In genomic region chr4:168942985-168943384, GRCh38 we compare ENCODE assay signal across 9 cellular contexts.
DNase-seq lines count a peak whose midpoint lies in the region; ATAC-seq and TF ChIP-seq lines count a peak whose summit lies in the region.
"Had no signal": no experiment of that assay in that cellular context is flagged by ENCODE, and none has a peak within 500 bp of the region (broad histone marks: within the 10 kb centered on the region; RNA-seq: fewer than 3 reads in every experiment).

No MANE protein-coding gene starts in this region.

- H3K9me3 Mint-ChIP-seq in HFFc6: peaks cover 6% of the 10 kb centered on the region
- peaks cover 61% of the 10 kb centered on the region for H3K9me3 Mint-ChIP-seq in mesothelial cell of epicardium

- ATAC-seq in GM21528 (IDR thresholded peaks at IDR 0.05; ENCODE audit: low FRiP score, unreplicated experiment): no peak

- H3K79me2 ChIP-seq in DOHH2 (ENCODE audit: control insufficient read depth, low read length): no peaks in the 10 kb centered on the region

- H4K20me1 ChIP-seq in DOHH2 (ENCODE audit: control insufficient read depth, insufficient read depth, low read depth, low read length): no peaks in the 10 kb centered on the region

- H3K4me3 ChIP-seq in DOHH2 (ENCODE audit: low read length) (no peak overlapping the region), astrocyte of the spinal cord (ENCODE audit: low read depth, low read length) (no peak overlapping the region)

- in situ Hi-C loops in astrocyte of the spinal cord (cut with HindIII; ENCODE audit: low sequenced_read_pairs): no loop called here

- H3K4me3 Mint-ChIP-seq in HFFc6: no peak overlapping the region
- no peak overlapping the region for H3K4me3 Mint-ChIP-seq in mesothelial cell of epicardium

- H3K27ac ChIP-seq in DOHH2 (ENCODE audit: low read depth, low read length): no peak overlapping the region

- H3K4me1 ChIP-seq in DOHH2 (ENCODE audit: control insufficient read depth, low read length): no peaks in the 10 kb centered on the region

- TF ChIP-seq CTCF in DOHH2 (IDR thresholded peaks at IDR 0.05; ENCODE audit: low read depth, low read length, poor library complexity, severe bottlenecking) (peak; percentile 73), HFFc6 (IDR thresholded peaks at IDR 0.05) (peak; percentile 80), astrocyte of the spinal cord (IDR thresholded peaks at IDR 0.05; ENCODE audit: low read depth, low read length) (peak; percentile 59), mesothelial cell of epicardium (IDR thresholded peaks at IDR 0.05; ENCODE audit: unreplicated experiment) (peak; percentile 59)

- H3F3A ChIP-seq in DOHH2 (ENCODE audit: control insufficient read depth, insufficient read depth): no peaks in the 10 kb centered on the region

- DNase-seq in HFFc6 (peak; percentile 2), astrocyte of the spinal cord (ENCODE audit: low read depth, low spot score) (no peak), mesothelial cell of epicardium (ENCODE audit: low spot score in 2 of 2, unreplicated experiment in 2 of 2) (no peak), NOMO-1 treated with dmso at 0.1 percent for 144 hours (lab: John Stamatoyannopoulos, UW; ENCODE audit: unreplicated experiment) (no peak)
- DNase-seq in stimulated activated CD4-positive, alpha-beta T cell treated with anti-CD3 and anti-CD28 coated beads, Interleukin-15, amount 100 ng/mL, for 24 hours: no peak
- DNase-seq: activated T-cell treated with anti-CD3 and anti-CD28 coated beads for 4 hours; effector memory CD4-positive, alpha-beta T cell had no signal

- H3K36me3 Mint-ChIP-seq in HFFc6 (ENCODE audit: low read depth) (peaks cover 6% of the 10 kb centered on the region), mesothelial cell of epicardium (peaks cover 53% of the 10 kb centered on the region)

- no peaks in the 10 kb centered on the region for H3K9me2 ChIP-seq in DOHH2 (replicated peaks; ENCODE audit: control insufficient read depth, low read length)

- H3K27me3 ChIP-seq in DOHH2 (ENCODE audit: control insufficient read depth, low read length): no peaks in the 10 kb centered on the region

- H3K36me3 ChIP-seq in DOHH2 (ENCODE audit: control insufficient read depth, low read length): no peaks in the 10 kb centered on the region

- no peak overlapping the region for H3K27ac Mint-ChIP-seq in HFFc6
- no peak overlapping the region for H3K27ac Mint-ChIP-seq in mesothelial cell of epicardium

- no peaks in the 10 kb centered on the region for H3K9me3 ChIP-seq in DOHH2 (ENCODE audit: control insufficient read depth, insufficient read depth, low read length)

- H3K4me1 Mint-ChIP-seq in HFFc6 (ENCODE audit: low read depth) (no peaks in the 10 kb centered on the region), mesothelial cell of epicardium (no peaks in the 10 kb centered on the region)

- peaks cover 4% of the 10 kb centered on the region for H3K27me3 Mint-ChIP-seq in HFFc6 (ENCODE audit: insufficient read depth)
- no peaks in the 10 kb centered on the region for H3K27me3 Mint-ChIP-seq in mesothelial cell of epicardium (ENCODE audit: low read depth)

- H3K4me2 ChIP-seq in DOHH2 (ENCODE audit: low read length): no peak overlapping the region
